10 cellular contexts compared by ENCODE assay signal in genomic region chr20:53331151-53331973, GRCh38.
DNase-seq lines count a peak whose midpoint lies in the region; ATAC-seq and TF ChIP-seq lines count a peak whose summit lies in the region.
"Had no signal": no experiment of that assay in that cellular context is flagged by ENCODE, and none has a peak within 500 bp of the region (broad histone marks: within the 10 kb centered on the region; RNA-seq: fewer than 3 reads in every experiment).

No MANE protein-coding gene starts in this region.

- no peaks in the 10 kb centered on the region for H3F3A ChIP-seq in SK-N-SH (replicated peaks; ENCODE audit: insufficient read depth)

- no peak for TF ChIP-seq RAD21 in SK-N-SH (IDR thresholded peaks at IDR 0.05; ENCODE audit: low read length)

- POLR2A ChIA-PET in SK-N-SH (lab: Yijun Ruan, JAX): no interaction called here

- no peak for TF ChIP-seq CTCF in SK-N-SH (IDR thresholded peaks at IDR 0.05)

- H3K9ac ChIP-seq in SK-N-SH (no peak overlapping the region), subcutaneous abdominal adipose tissue (ENCODE audit: low read length in 5 of 5) (peak overlapping the region in 2 of 5 donors; percentile 36 to 40)

- H3K27ac ChIP-seq in SK-N-SH (ENCODE audit: low read depth in 2 of 2, low read length in 1 of 2) (no peak overlapping the region), SJSA1 (peak overlapping the region; percentile 82), subcutaneous abdominal adipose tissue (ENCODE audit: low read depth, low read length) (peak overlapping the region; percentile 34)

- no peak for TF ChIP-seq EP300 in SK-N-SH (IDR thresholded peaks at IDR 0.05; ENCODE audit: borderline replicate concordance in 1 of 2, low read depth in 1 of 2, low read length in 1 of 2)

- WGBS in SK-N-SH (ENCODE audit: low lambda C conversion rate): 67% methylated on average over 12 of the region's 12 CpGs

- H3K36me3 ChIP-seq in SK-N-SH (replicated peaks in 1 of 2; ENCODE audit: control insufficient read depth in 1 of 2, insufficient read depth in 2 of 2, low read length in 1 of 2) (no peaks in the 10 kb centered on the region), SJSA1 (no peaks in the 10 kb centered on the region), subcutaneous abdominal adipose tissue (ENCODE audit: control insufficient read depth in 5 of 5, insufficient read depth in 5 of 5, low read length in 5 of 5) (no peaks in the 10 kb centered on the region)
- H3K36me3 ChIP-seq: HAP-1 had no signal

- no peaks in the 10 kb centered on the region for H4K20me1 ChIP-seq in SK-N-SH (ENCODE audit: insufficient read depth)

- peak; percentile 15 for DNase-seq in SK-N-SH
- peak; percentile 78 to 89 for DNase-seq in SJSA1 (ENCODE audit: low read depth in 1 of 2, low spot score in 2 of 2)
- DNase-seq in hepatic stellate cell (ENCODE audit: low spot score): peak; percentile 7
- DNase-seq in activated T-cell treated with anti-CD3 and anti-CD28 coated beads, Interleukin-2, amount 50 U/mL, for 48 hours: no peak
- DNase-seq: midbrain had no signal

- ATAC-seq in SK-N-SH treated with all-trans-retinoic acid at 6 μM for 48 hours (no peak), GM19023 (IDR thresholded peaks at IDR 0.05; ENCODE audit: unreplicated experiment) (no peak), GM21390 (IDR thresholded peaks at IDR 0.05; ENCODE audit: unreplicated experiment) (no peak)

- H3K4me1 ChIP-seq in SK-N-SH (ENCODE audit: control insufficient read depth in 1 of 2, insufficient read depth in 2 of 2, low read depth in 1 of 2, low read length in 1 of 2): peaks cover 4 to 6% of the 10 kb centered on the region in 2 experiments; a peak in 2 of 4 replicates
- H3K4me1 ChIP-seq in SJSA1 (replicated peaks): peaks cover 18% of the 10 kb centered on the region
- H3K4me1 ChIP-seq in subcutaneous abdominal adipose tissue (ENCODE audit: control insufficient read depth in 5 of 5, insufficient read depth in 5 of 5, low read length in 5 of 5): peaks cover 3 to 34% (median 21%) of the 10 kb centered on the region in 5 donors
- H3K4me1 ChIP-seq: HAP-1 had no signal

- H3K27me3 ChIP-seq in SK-N-SH (ENCODE audit: insufficient read depth) (no peaks in the 10 kb centered on the region), SJSA1 (replicated peaks) (no peaks in the 10 kb centered on the region), subcutaneous abdominal adipose tissue (ENCODE audit: control insufficient read depth in 5 of 5, insufficient read depth in 4 of 5, low read length in 5 of 5) (no peaks in the 10 kb centered on the region)

- H3K9me2 ChIP-seq in SK-N-SH: no peaks in the 10 kb centered on the region

- no peak overlapping the region for H3K4me3 ChIP-seq in SK-N-SH (ENCODE audit: low read depth in 2 of 2, low read length in 1 of 2)
- no peak overlapping the region for H3K4me3 ChIP-seq in SJSA1
- H3K4me3 ChIP-seq in subcutaneous abdominal adipose tissue (ENCODE audit: low read depth in 1 of 5, low read length in 5 of 5): peak overlapping the region in 2 of 5 donors; percentile 11 to 38
- H3K4me3 ChIP-seq: HAP-1 had no signal

- H2AFZ ChIP-seq in SK-N-SH (ENCODE audit: low read depth): no peak overlapping the region

- no peak overlapping the region for H3K4me2 ChIP-seq in SK-N-SH

- H3K9me3 ChIP-seq in SK-N-SH: no peaks in the 10 kb centered on the region
- H3K9me3 ChIP-seq in SJSA1 (replicated peaks): no peaks in the 10 kb centered on the region
- no peaks in the 10 kb centered on the region for H3K9me3 ChIP-seq in subcutaneous abdominal adipose tissue (ENCODE audit: control insufficient read depth in 5 of 5, low read length in 5 of 5)
- H3K9me3 ChIP-seq: HAP-1 had no signal

- no peaks in the 10 kb centered on the region for H3K79me2 ChIP-seq in SK-N-SH (ENCODE audit: insufficient read depth)

- CTCF ChIA-PET in SK-N-SH (lab: Yijun Ruan, JAX): interaction anchor here (1.4 kb wide), 1 partner anchor 14 kb away, joined by 3 read pairs; no protein-coding TSS in a partner anchor

TF ChIP-seq in SK-N-SH, 30 proteins besides CTCF, POLR2A, EP300 and RAD21 (continues in another document):
- TF ChIP-seq SMC3 (IDR thresholded peaks at IDR 0.05; ENCODE audit: low read depth, low read length): no peak
- no peak for TF ChIP-seq USF2 (IDR thresholded peaks at IDR 0.05; ENCODE audit: borderline replicate concordance, low read depth, low read length)
- TF ChIP-seq CHD2 (IDR thresholded peaks at IDR 0.05; ENCODE audit: low read length, partially characterized antibody): no peak
- no peak for TF ChIP-seq RXRA (IDR thresholded peaks at IDR 0.05; ENCODE audit: borderline replicate concordance, low read depth)
- TF ChIP-seq SIN3A (IDR thresholded peaks at IDR 0.05; ENCODE audit: borderline replicate concordance, low read depth, low read length): no peak
- no peak for TF ChIP-seq TCF12 (IDR thresholded peaks at IDR 0.05)
- no peak for TF ChIP-seq MEF2A (IDR thresholded peaks at IDR 0.05; ENCODE audit: borderline replicate concordance, low read depth)
- TF ChIP-seq FOXJ3 (CRISPR knock-in tag; IDR thresholded peaks at IDR 0.05): no peak
- no peak for TF ChIP-seq TAF1 (IDR thresholded peaks at IDR 0.05; ENCODE audit: borderline replicate concordance, low read depth, low read length)
- no peak for TF ChIP-seq PBX3 (IDR thresholded peaks at IDR 0.05)
- TF ChIP-seq IRF3 (IDR thresholded peaks at IDR 0.05; ENCODE audit: low read depth, low read length): no peak

TF ChIP-seq in SK-N-SH treated with all-trans-retinoic acid at 6 μM for 48 hours, 23 proteins besides CTCF, POLR2A, EP300 and RAD21:
- TF ChIP-seq, protein P1, sequence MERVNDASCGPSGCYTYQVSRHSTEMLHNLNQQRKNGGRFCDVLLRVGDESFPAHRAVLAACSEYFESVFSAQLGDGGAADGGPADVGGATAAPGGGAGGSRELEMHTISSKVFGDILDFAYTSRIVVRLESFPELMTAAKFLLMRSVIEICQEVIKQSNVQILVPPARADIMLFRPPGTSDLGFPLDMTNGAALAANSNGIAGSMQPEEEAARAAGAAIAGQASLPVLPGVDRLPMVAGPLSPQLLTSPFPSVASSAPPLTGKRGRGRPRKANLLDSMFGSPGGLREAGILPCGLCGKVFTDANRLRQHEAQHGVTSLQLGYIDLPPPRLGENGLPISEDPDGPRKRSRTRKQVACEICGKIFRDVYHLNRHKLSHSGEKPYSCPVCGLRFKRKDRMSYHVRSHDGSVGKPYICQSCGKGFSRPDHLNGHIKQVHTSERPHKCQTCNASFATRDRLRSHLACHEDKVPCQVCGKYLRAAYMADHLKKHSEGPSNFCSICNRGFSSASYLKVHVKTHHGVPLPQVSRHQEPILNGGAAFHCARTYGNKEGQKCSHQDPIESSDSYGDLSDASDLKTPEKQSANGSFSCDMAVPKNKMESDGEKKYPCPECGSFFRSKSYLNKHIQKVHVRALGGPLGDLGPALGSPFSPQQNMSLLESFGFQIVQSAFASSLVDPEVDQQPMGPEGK (CRISPR knock-in tag; IDR thresholded peaks at IDR 0.05; ENCODE audit: borderline replicate concordance): no peak
- TF ChIP-seq CSRNP3 (CRISPR knock-in tag; IDR thresholded peaks at IDR 0.05): no peak
- no peak for TF ChIP-seq TOX (CRISPR knock-in tag; IDR thresholded peaks at IDR 0.05; ENCODE audit: borderline replicate concordance)
- TF ChIP-seq ESRRG (CRISPR knock-in tag; IDR thresholded peaks at IDR 0.05): no peak
- no peak for TF ChIP-seq ZNF70 (CRISPR knock-in tag; IDR thresholded peaks at IDR 0.05)
- TF ChIP-seq ZFP3 (CRISPR knock-in tag; IDR thresholded peaks at IDR 0.05): no peak

Comparison
In these comparisons a context has a peak if more than half of its experiments do, and no peak if none do; other contexts are left out.
1. DNase-seq: peak in SK-N-SH (single experiment), SJSA1 (2 of 2) and hepatic stellate cell (single experiment); none in activated T-cell treated with anti-CD3 and anti-CD28 coated beads, Interleukin-2, amount 50 U/mL, for 48 hours (0 of 2).
2. H3K27ac ChIP-seq: peak in SJSA1 (single experiment) and subcutaneous abdominal adipose tissue (single experiment); none in SK-N-SH (0 of 2).